Comparison of ENCODE assay signal across 9 cellular contexts in genomic region chr1:27382950-27383627, GRCh38. TPM values are rescaled to one million over a fixed set of nuclear protein-coding genes. Genes with fewer than 3 reads are reported as not detected.
A peak's percentile ranks its signal among the peaks of the same experiment; 100 is the strongest.
DNase-seq lines count a peak whose midpoint lies in the region; ATAC-seq, FAIRE-seq and TF ChIP-seq lines count a peak whose summit lies in the region.
"Had no signal": no experiment of that assay in that cellular context is flagged by ENCODE, and none has a peak within 500 bp of the region (broad histone marks: within the 10 kb centered on the region; RNA-seq: fewer than 3 reads in every experiment).

Gene CD164L2 (minus strand): TSS chr1:27383333. CDS start chr1:27383239, 94 bp downstream.

- no peak for TF ChIP-seq POLR2A in A549 (IDR thresholded peaks at IDR 0.05; ENCODE audit: low read length)

- FAIRE-seq in A549 (lab: Jason Lieb, UNC) = no peak
- FAIRE-seq: D721Med had no signal

- H3K9me3 Mint-ChIP-seq in activated naive CD8-positive, alpha-beta T cell treated with anti-CD3 and anti-CD28 coated beads, Interleukin-2, amount 50 U/mL, for 24 hours = no peaks in the 10 kb centered on the region
- H3K9me3 Mint-ChIP-seq in memory B cell = no peaks in the 10 kb centered on the region

- 93% methylated on average over 2 of the region's 43 CpGs for WGBS in A549 (ENCODE audit: missing lambda C conversion rate)

- CTCF ChIA-PET in A549 (lab: Yijun Ruan, JAX) = interaction anchor here (1.0 to 12.0 kb wide), 8 partner anchors 8 to 174 kb away, joined by 3 to 215 read pairs (median 5); partner anchors contain the start of gene MAP3K6

- TF ChIP-seq RAD21 in A549 (conservative IDR thresholded peaks at IDR 0.05 in 1 of 2, IDR thresholded peaks at IDR 0.05 in 1 of 2) = no peak

- TF ChIP-seq CTCF in A549 (IDR thresholded peaks at IDR 0.05) = no peak
- TF ChIP-seq CTCF in GM13976 (IDR thresholded peaks at IDR 0.05; ENCODE audit: borderline replicate concordance, control extremely low read depth, extremely low read depth, insufficient read depth, missing control alignments) = no peak

- DNase-seq in A549 (ENCODE audit: low read depth in 1 of 2, low spot score in 1 of 2) = no peak
- DNase-seq in NCI-H345 (lab: John Stamatoyannopoulos, UW) = peak; percentile 49
- peak; percentile 64 for DNase-seq in activated naive CD8-positive, alpha-beta T cell treated with anti-CD3 and anti-CD28 coated beads, Interleukin-2, amount 50 U/mL, for 24 hours
- DNase-seq in memory B cell (ENCODE audit: low spot score in 2 of 2) = peak in 1 of 2 donors; percentile 45
- no peak for DNase-seq in NCI-H1092 (lab: John Stamatoyannopoulos, UW)
- DNase-seq in EL = no peak
- no peak for DNase-seq in GM13976 (ENCODE audit: low spot score)

- no peak within 1 kb of the TSS for H3K4me2 ChIP-seq in A549

- no peak within 1 kb of the TSS for H3K27ac Mint-ChIP-seq in activated naive CD8-positive, alpha-beta T cell treated with anti-CD3 and anti-CD28 coated beads, Interleukin-2, amount 50 U/mL, for 24 hours
- peak within 1 kb of the TSS; percentile 1 for H3K27ac Mint-ChIP-seq in memory B cell

- H3K9me3 ChIP-seq in A549 = no peaks in the 10 kb centered on the region

- ATAC-seq in A549 (peak; percentile 16 to 17; a peak in 4 of 6 replicates), memory B cell (ENCODE audit: low read depth) (peak; percentile 54), GM21723 (IDR thresholded peaks at IDR 0.05; ENCODE audit: unreplicated experiment) (no peak)
- no peak for ATAC-seq in activated naive CD8-positive, alpha-beta T cell treated with anti-CD3 and anti-CD28 coated beads, Interleukin-2, amount 50 U/mL, for 24 hours

- H3K4me1 ChIP-seq in A549 = no peaks in the 10 kb centered on the region

- in situ Hi-C loops in GM13976 (cut with MboI; ENCODE audit: low sequenced_read_pairs, unreplicated experiment) = no loop called here

- no peaks in the 10 kb centered on the region for H3K36me3 Mint-ChIP-seq in activated naive CD8-positive, alpha-beta T cell treated with anti-CD3 and anti-CD28 coated beads, Interleukin-2, amount 50 U/mL, for 24 hours (ENCODE audit: low read depth)
- no peaks in the 10 kb centered on the region for H3K36me3 Mint-ChIP-seq in memory B cell

- POLR2A ChIA-PET in A549 (lab: Yijun Ruan, JAX) = no interaction called here

- H3K4me3 Mint-ChIP-seq in activated naive CD8-positive, alpha-beta T cell treated with anti-CD3 and anti-CD28 coated beads, Interleukin-2, amount 50 U/mL, for 24 hours = no peak within 1 kb of the TSS
- no peak within 1 kb of the TSS for H3K4me3 Mint-ChIP-seq in memory B cell

- no peak within 1 kb of the TSS for H3K27ac ChIP-seq in A549

- H3K27me3 Mint-ChIP-seq in activated naive CD8-positive, alpha-beta T cell treated with anti-CD3 and anti-CD28 coated beads, Interleukin-2, amount 50 U/mL, for 24 hours = no peaks in the 10 kb centered on the region
- peaks cover 2% of the 10 kb centered on the region for H3K27me3 Mint-ChIP-seq in memory B cell

- H3K4me3 ChIP-seq in A549 = no peak within 1 kb of the TSS

- peaks cover 2% of the 10 kb centered on the region for H3K4me1 Mint-ChIP-seq in activated naive CD8-positive, alpha-beta T cell treated with anti-CD3 and anti-CD28 coated beads, Interleukin-2, amount 50 U/mL, for 24 hours
- peaks cover 8% of the 10 kb centered on the region for H3K4me1 Mint-ChIP-seq in memory B cell

- no peak for TF ChIP-seq EP300 in A549 (IDR thresholded peaks at IDR 0.05)

TF ChIP-seq in A549, 52 proteins besides CTCF, POLR2A, EP300 and RAD21 (continues in another document):
- TF ChIP-seq MAX (IDR thresholded peaks at IDR 0.05) (no peak), ZFP36 (IDR thresholded peaks at IDR 0.05; ENCODE audit: borderline replicate concordance, partially characterized antibody) (no peak), RARB (CRISPR knock-in tag; IDR thresholded peaks at IDR 0.05) (no peak), MAZ (IDR thresholded peaks at IDR 0.05; ENCODE audit: borderline replicate concordance, low read depth, low read length) (no peak), ZC3H11A (IDR thresholded peaks at IDR 0.05) (no peak), POLR2AphosphoS2 (conservative IDR thresholded peaks at IDR 0.05; ENCODE audit: low read length) (no peak), BCL3 (IDR thresholded peaks at IDR 0.05) (no peak), REST (IDR thresholded peaks at IDR 0.05) (no peak), RNF2 (IDR thresholded peaks at IDR 0.05; ENCODE audit: borderline replicate concordance, low read depth) (no peak), BHLHE40 (IDR thresholded peaks at IDR 0.05; ENCODE audit: low read depth, low read length) (no peak), CBX8 (IDR thresholded peaks at IDR 0.05) (no peak), HES2 (IDR thresholded peaks at IDR 0.05) (no peak), ATOH8 (CRISPR knock-in tag; IDR thresholded peaks at IDR 0.05; ENCODE audit: low read depth) (no peak), PBX3 (IDR thresholded peaks at IDR 0.05) (no peak), MAFK (IDR thresholded peaks at IDR 0.05; ENCODE audit: partially characterized antibody) (no peak)

RNA-seq across cellular contexts. Expression of gene CD164L2, which starts in this region (rescaled TPM):
- polyA plus RNA-seq in A549 (2011; rRNA removed) (not detected in 2 replicates), A549 (2017; fragmentation: RNase III; extraction: RNeasy Plus Mini Kit Qiagen cat#74134 plus additional on column Dnase treatment) (not detected in 3 replicates)
- polyA plus RNA-seq in A549 (2012; cell fraction: cytosol; rRNA removed) = not detected in 2 replicates
- not detected in 2 replicates for polyA plus RNA-seq in A549 (2012; cell fraction: nucleus; rRNA removed)
- not detected in 2 replicates for polyA minus RNA-seq in A549 (2011; rRNA and poly(A)+ RNA removed)

Comparison
In these comparisons a context has a peak if more than half of its experiments do, and no peak if none do; other contexts are left out.
1. Peak in ATAC-seq in A549; RNA of the gene not detected or under 1 TPM.
2. DNase-seq: peak in NCI-H345 (single experiment) and activated naive CD8-positive, alpha-beta T cell treated with anti-CD3 and anti-CD28 coated beads, Interleukin-2, amount 50 U/mL, for 24 hours (single experiment); none in A549 (0 of 2), NCI-H1092 (single experiment), EL (single experiment) and GM13976 (single experiment).